Comparison of ENCODE assay signal across 17 cellular contexts in genomic region chr4:168167714-168168284, GRCh38.
DNase-seq lines count a peak whose midpoint lies in the region; ATAC-seq lines count a peak whose summit lies in the region.
"Had no signal": no experiment of that assay in that cellular context is flagged by ENCODE, and none has a peak within 500 bp of the region (broad histone marks: within the 10 kb centered on the region; RNA-seq: fewer than 3 reads in every experiment).

No MANE protein-coding gene starts in this region.

- DNase-seq in left colon (no peak), EL (no peak), COR-L47 (lab: John Stamatoyannopoulos, UW) (no peak), NCI-H748 treated with DMSO at 0.1 percent for 48 hours (lab: John Stamatoyannopoulos, UW) (no peak)
- DNase-seq: activated CD8-positive, alpha-beta T cell treated with anti-CD3 and anti-CD28 coated beads for 36 hours; activated effector memory CD4-positive, alpha-beta T cell treated with Interleukin-2 at 50 U/mL for 16 hours; effector CD8-positive, alpha-beta T cell; GOT3; NCI-H1436; stimulated activated CD4-positive, alpha-beta T cell treated with anti-CD3 and anti-CD28 coated beads, Interleukin-1b, Interleukin-23, amount 100 ng/mL, for 48 hours had no signal

- no peaks in the 10 kb centered on the region for H3K4me1 Mint-ChIP-seq in activated T-helper 17 cell treated with anti-CD3 and anti-CD28 coated beads, Interleukin-2, amount 50 U/mL, for 72 hours
- H3K4me1 Mint-ChIP-seq: brain, memory B cell, neural crest cell had no signal

- ATAC-seq in GM18867 (IDR thresholded peaks at IDR 0.05; ENCODE audit: unreplicated experiment) (peak; percentile 67), HG02678 (IDR thresholded peaks at IDR 0.05; ENCODE audit: unreplicated experiment) (peak; percentile 55), left colon (peak; percentile 47), HG03045 (IDR thresholded peaks at IDR 0.05; ENCODE audit: unreplicated experiment) (no peak)
- ATAC-seq in activated T-helper 17 cell treated with anti-CD3 and anti-CD28 coated beads, Interleukin-2, amount 50 U/mL, for 72 hours (replicated peaks): peak; percentile 31
- ATAC-seq: activated CD8-positive, alpha-beta T cell treated with anti-CD3 and anti-CD28 coated beads for 36 hours had no signal

- H3K27me3 Mint-ChIP-seq in activated T-helper 17 cell treated with anti-CD3 and anti-CD28 coated beads, Interleukin-2, amount 50 U/mL, for 72 hours: peaks cover 8% of the 10 kb centered on the region
- H3K27me3 Mint-ChIP-seq: activated CD8-positive, alpha-beta T cell treated with anti-CD3 and anti-CD28 coated beads for 36 hours; brain had no signal

- H3K36me3 Mint-ChIP-seq in activated T-helper 17 cell treated with anti-CD3 and anti-CD28 coated beads, Interleukin-2, amount 50 U/mL, for 72 hours (ENCODE audit: low read depth): no peaks in the 10 kb centered on the region
- H3K36me3 Mint-ChIP-seq: brain, memory B cell had no signal

- H3K4me3 Mint-ChIP-seq in activated T-helper 17 cell treated with anti-CD3 and anti-CD28 coated beads, Interleukin-2, amount 50 U/mL, for 72 hours: no peak overlapping the region
- H3K4me3 Mint-ChIP-seq: activated CD8-positive, alpha-beta T cell treated with anti-CD3 and anti-CD28 coated beads for 36 hours; brain; memory B cell; neural crest cell had no signal

- intact Hi-C loops in left colon (cut with DNase I, micrococcal nuclease): no loop called here

- no peak overlapping the region for H3K27ac Mint-ChIP-seq in activated T-helper 17 cell treated with anti-CD3 and anti-CD28 coated beads, Interleukin-2, amount 50 U/mL, for 72 hours
- H3K27ac Mint-ChIP-seq: activated CD8-positive, alpha-beta T cell treated with anti-CD3 and anti-CD28 coated beads for 36 hours; brain; memory B cell had no signal

- no peaks in the 10 kb centered on the region for H3K9me3 Mint-ChIP-seq in activated T-helper 17 cell treated with anti-CD3 and anti-CD28 coated beads, Interleukin-2, amount 50 U/mL, for 72 hours
- H3K9me3 Mint-ChIP-seq: activated CD8-positive, alpha-beta T cell treated with anti-CD3 and anti-CD28 coated beads for 36 hours; brain; memory B cell had no signal
